1 cellular context compared by ENCODE assay signal in genomic region chr10:48456361-48456804, GRCh38.
TF ChIP-seq lines count a peak whose summit lies in the region.

No MANE protein-coding gene starts in this region.

TF ChIP-seq in K562, 482 proteins besides CTCF, POLR2A, EP300 and RAD21 (continued from another document and continues in another):
- TF ChIP-seq, protein P1, sequence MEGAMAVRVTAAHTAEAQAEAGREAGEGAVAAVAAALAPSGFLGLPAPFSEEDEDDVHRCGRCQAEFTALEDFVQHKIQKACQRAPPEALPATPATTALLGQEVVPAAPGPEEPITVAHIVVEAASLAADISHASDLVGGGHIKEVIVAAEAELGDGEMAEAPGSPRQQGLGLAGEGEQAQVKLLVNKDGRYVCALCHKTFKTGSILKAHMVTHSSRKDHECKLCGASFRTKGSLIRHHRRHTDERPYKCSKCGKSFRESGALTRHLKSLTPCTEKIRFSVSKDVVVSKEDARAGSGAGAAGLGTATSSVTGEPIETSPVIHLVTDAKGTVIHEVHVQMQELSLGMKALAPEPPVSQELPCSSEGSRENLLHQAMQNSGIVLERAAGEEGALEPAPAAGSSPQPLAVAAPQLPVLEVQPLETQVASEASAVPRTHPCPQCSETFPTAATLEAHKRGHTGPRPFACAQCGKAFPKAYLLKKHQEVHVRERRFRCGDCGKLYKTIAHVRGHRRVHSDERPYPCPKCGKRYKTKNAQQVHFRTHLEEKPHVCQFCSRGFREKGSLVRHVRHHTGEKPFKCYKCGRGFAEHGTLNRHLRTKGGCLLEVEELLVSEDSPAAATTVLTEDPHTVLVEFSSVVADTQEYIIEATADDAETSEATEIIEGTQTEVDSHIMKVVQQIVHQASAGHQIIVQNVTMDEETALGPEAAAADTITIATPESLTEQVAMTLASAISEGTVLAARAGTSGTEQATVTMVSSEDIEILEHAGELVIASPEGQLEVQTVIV (CRISPR knock-in tag; IDR thresholded peaks at IDR 0.05; ENCODE audit: borderline replicate concordance): peak; percentile 71
- TF ChIP-seq SLC30A9 (CRISPR knock-in tag; IDR thresholded peaks at IDR 0.05) (no peak), SPI1 (IDR thresholded peaks at IDR 0.05; ENCODE audit: borderline replicate concordance, low read depth, low read length) (peak; percentile 96), CREM (IDR thresholded peaks at IDR 0.05; ENCODE audit: low read depth) (peak; percentile 42; the same call in 1 of the 2 replicates), ZNF431 (CRISPR knock-in tag; IDR thresholded peaks at IDR 0.05) (peak; percentile 58; the same call in 1 of the 2 replicates), SOX6 (IDR thresholded peaks at IDR 0.05) (0 out of 2 replicates have a peak, but pooled peaks have one; percentile 41), MEF2A (IDR thresholded peaks at IDR 0.05; ENCODE audit: control insufficient read depth, low read depth, low read length) (no peak), HMGN3 (IDR thresholded peaks at IDR 0.05; ENCODE audit: borderline replicate concordance, extremely low read depth, insufficient read length, low read depth, low read length) (peak; percentile 70), HIVEP1 (CRISPR knock-in tag; IDR thresholded peaks at IDR 0.05) (peak; percentile 63; the same call in 1 of the 2 replicates), MEF2D (tag; conservative IDR thresholded peaks at IDR 0.05; ENCODE audit: low read depth) (0 out of 2 replicates have a peak, but pooled peaks have one; percentile 39), NFIC (IDR thresholded peaks at IDR 0.05) (peak; percentile 95), WHSC1 (IDR thresholded peaks at IDR 0.05; ENCODE audit: low read length) (no peak), ZNF263 (CRISPR knock-in tag; IDR thresholded peaks at IDR 0.05; ENCODE audit: borderline replicate concordance) (0 out of 2 replicates have a peak, but pooled peaks have one; percentile 20), ZNF592 (IDR thresholded peaks at IDR 0.05) (peak; percentile 90), ZKSCAN8 (CRISPR knock-in tag; IDR thresholded peaks at IDR 0.05) (no peak), THAP7 (CRISPR knock-in tag; IDR thresholded peaks at IDR 0.05) (no peak), NFRKB (IDR thresholded peaks at IDR 0.05; ENCODE audit: low read depth) (peak; percentile 62), THRB (CRISPR knock-in tag; conservative IDR thresholded peaks at IDR 0.05) (peak; percentile 84; the same call in 1 of the 2 replicates), BRCA1 (IDR thresholded peaks at IDR 0.05) (no peak), BRCA1 (CRISPR knock-in tag; IDR thresholded peaks at IDR 0.05) (no peak), NFIX (CRISPR knock-in tag; IDR thresholded peaks at IDR 0.05; ENCODE audit: low read depth) (peak; percentile 19; the same call in 1 of the 2 replicates), ZNF583 (CRISPR knock-in tag; IDR thresholded peaks at IDR 0.05) (peak; percentile 78), NFYB (IDR thresholded peaks at IDR 0.05; ENCODE audit: extremely low read depth, insufficient read length) (no peak), HEY1 (CRISPR knock-in tag; IDR thresholded peaks at IDR 0.05; ENCODE audit: borderline replicate concordance) (no peak), BCOR (IDR thresholded peaks at IDR 0.05) (peak; percentile 27; the same call in 1 of the 2 replicates), MYC (IDR thresholded peaks at IDR 0.05; ENCODE audit: low read depth, low read length) (peak; percentile 77), MYC (CRISPR knock-in tag; IDR thresholded peaks at IDR 0.05; ENCODE audit: borderline replicate concordance, low read depth) (no peak), MBD2 (IDR thresholded peaks at IDR 0.05; ENCODE audit: borderline replicate concordance, low read depth) (no peak), CBFA2T3 (IDR thresholded peaks at IDR 0.05) (peak; percentile 18; the same call in 1 of the 2 replicates), MIER1 (IDR thresholded peaks at IDR 0.05; ENCODE audit: low read depth) (no peak), MTA1 (IDR thresholded peaks at IDR 0.05; ENCODE audit: borderline replicate concordance) (peak; percentile 57; the same call in 1 of the 2 replicates), RNF2 (IDR thresholded peaks at IDR 0.05) (peak; percentile 95; the same call in 1 of the 2 replicates), ERF (CRISPR knock-in tag; IDR thresholded peaks at IDR 0.05) (peak; percentile 49; the same call in 1 of the 2 replicates), ELF4 (CRISPR knock-in tag; IDR thresholded peaks at IDR 0.05) (0 out of 2 replicates have a peak, but pooled peaks have one; percentile 14), ZNF695 (CRISPR knock-in tag; IDR thresholded peaks at IDR 0.05) (0 out of 2 replicates have a peak, but pooled peaks have one; percentile 67), KLF6 (CRISPR knock-in tag; IDR thresholded peaks at IDR 0.05; ENCODE audit: borderline replicate concordance) (peak; percentile 58; the same call in 1 of the 2 replicates), PHB (CRISPR knock-in tag; IDR thresholded peaks at IDR 0.05) (0 out of 2 replicates have a peak, but pooled peaks have one; percentile 27), TBL1XR1 (IDR thresholded peaks at IDR 0.05; ENCODE audit: low read length in 2 of 2) (0 out of 4 replicates have a peak, but pooled peaks have one; percentile 15 to 35), ILK (tag; IDR thresholded peaks at IDR 0.05; ENCODE audit: borderline replicate concordance, low read depth) (no peak)
- TF ChIP-seq, protein P2, sequence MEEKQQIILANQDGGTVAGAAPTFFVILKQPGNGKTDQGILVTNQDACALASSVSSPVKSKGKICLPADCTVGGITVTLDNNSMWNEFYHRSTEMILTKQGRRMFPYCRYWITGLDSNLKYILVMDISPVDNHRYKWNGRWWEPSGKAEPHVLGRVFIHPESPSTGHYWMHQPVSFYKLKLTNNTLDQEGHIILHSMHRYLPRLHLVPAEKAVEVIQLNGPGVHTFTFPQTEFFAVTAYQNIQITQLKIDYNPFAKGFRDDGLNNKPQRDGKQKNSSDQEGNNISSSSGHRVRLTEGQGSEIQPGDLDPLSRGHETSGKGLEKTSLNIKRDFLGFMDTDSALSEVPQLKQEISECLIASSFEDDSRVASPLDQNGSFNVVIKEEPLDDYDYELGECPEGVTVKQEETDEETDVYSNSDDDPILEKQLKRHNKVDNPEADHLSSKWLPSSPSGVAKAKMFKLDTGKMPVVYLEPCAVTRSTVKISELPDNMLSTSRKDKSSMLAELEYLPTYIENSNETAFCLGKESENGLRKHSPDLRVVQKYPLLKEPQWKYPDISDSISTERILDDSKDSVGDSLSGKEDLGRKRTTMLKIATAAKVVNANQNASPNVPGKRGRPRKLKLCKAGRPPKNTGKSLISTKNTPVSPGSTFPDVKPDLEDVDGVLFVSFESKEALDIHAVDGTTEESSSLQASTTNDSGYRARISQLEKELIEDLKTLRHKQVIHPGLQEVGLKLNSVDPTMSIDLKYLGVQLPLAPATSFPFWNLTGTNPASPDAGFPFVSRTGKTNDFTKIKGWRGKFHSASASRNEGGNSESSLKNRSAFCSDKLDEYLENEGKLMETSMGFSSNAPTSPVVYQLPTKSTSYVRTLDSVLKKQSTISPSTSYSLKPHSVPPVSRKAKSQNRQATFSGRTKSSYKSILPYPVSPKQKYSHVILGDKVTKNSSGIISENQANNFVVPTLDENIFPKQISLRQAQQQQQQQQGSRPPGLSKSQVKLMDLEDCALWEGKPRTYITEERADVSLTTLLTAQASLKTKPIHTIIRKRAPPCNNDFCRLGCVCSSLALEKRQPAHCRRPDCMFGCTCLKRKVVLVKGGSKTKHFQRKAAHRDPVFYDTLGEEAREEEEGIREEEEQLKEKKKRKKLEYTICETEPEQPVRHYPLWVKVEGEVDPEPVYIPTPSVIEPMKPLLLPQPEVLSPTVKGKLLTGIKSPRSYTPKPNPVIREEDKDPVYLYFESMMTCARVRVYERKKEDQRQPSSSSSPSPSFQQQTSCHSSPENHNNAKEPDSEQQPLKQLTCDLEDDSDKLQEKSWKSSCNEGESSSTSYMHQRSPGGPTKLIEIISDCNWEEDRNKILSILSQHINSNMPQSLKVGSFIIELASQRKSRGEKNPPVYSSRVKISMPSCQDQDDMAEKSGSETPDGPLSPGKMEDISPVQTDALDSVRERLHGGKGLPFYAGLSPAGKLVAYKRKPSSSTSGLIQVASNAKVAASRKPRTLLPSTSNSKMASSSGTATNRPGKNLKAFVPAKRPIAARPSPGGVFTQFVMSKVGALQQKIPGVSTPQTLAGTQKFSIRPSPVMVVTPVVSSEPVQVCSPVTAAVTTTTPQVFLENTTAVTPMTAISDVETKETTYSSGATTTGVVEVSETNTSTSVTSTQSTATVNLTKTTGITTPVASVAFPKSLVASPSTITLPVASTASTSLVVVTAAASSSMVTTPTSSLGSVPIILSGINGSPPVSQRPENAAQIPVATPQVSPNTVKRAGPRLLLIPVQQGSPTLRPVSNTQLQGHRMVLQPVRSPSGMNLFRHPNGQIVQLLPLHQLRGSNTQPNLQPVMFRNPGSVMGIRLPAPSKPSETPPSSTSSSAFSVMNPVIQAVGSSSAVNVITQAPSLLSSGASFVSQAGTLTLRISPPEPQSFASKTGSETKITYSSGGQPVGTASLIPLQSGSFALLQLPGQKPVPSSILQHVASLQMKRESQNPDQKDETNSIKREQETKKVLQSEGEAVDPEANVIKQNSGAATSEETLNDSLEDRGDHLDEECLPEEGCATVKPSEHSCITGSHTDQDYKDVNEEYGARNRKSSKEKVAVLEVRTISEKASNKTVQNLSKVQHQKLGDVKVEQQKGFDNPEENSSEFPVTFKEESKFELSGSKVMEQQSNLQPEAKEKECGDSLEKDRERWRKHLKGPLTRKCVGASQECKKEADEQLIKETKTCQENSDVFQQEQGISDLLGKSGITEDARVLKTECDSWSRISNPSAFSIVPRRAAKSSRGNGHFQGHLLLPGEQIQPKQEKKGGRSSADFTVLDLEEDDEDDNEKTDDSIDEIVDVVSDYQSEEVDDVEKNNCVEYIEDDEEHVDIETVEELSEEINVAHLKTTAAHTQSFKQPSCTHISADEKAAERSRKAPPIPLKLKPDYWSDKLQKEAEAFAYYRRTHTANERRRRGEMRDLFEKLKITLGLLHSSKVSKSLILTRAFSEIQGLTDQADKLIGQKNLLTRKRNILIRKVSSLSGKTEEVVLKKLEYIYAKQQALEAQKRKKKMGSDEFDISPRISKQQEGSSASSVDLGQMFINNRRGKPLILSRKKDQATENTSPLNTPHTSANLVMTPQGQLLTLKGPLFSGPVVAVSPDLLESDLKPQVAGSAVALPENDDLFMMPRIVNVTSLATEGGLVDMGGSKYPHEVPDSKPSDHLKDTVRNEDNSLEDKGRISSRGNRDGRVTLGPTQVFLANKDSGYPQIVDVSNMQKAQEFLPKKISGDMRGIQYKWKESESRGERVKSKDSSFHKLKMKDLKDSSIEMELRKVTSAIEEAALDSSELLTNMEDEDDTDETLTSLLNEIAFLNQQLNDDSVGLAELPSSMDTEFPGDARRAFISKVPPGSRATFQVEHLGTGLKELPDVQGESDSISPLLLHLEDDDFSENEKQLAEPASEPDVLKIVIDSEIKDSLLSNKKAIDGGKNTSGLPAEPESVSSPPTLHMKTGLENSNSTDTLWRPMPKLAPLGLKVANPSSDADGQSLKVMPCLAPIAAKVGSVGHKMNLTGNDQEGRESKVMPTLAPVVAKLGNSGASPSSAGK (IDR thresholded peaks at IDR 0.05): no peak
- TF ChIP-seq, protein P3, sequence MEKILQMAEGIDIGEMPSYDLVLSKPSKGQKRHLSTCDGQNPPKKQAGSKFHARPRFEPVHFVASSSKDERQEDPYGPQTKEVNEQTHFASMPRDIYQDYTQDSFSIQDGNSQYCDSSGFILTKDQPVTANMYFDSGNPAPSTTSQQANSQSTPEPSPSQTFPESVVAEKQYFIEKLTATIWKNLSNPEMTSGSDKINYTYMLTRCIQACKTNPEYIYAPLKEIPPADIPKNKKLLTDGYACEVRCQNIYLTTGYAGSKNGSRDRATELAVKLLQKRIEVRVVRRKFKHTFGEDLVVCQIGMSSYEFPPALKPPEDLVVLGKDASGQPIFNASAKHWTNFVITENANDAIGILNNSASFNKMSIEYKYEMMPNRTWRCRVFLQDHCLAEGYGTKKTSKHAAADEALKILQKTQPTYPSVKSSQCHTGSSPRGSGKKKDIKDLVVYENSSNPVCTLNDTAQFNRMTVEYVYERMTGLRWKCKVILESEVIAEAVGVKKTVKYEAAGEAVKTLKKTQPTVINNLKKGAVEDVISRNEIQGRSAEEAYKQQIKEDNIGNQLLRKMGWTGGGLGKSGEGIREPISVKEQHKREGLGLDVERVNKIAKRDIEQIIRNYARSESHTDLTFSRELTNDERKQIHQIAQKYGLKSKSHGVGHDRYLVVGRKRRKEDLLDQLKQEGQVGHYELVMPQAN (IDR thresholded peaks at IDR 0.05; ENCODE audit: borderline replicate concordance): no peak
